ENCODE assay signal across 8 cellular contexts in the genomic region with DNA sequence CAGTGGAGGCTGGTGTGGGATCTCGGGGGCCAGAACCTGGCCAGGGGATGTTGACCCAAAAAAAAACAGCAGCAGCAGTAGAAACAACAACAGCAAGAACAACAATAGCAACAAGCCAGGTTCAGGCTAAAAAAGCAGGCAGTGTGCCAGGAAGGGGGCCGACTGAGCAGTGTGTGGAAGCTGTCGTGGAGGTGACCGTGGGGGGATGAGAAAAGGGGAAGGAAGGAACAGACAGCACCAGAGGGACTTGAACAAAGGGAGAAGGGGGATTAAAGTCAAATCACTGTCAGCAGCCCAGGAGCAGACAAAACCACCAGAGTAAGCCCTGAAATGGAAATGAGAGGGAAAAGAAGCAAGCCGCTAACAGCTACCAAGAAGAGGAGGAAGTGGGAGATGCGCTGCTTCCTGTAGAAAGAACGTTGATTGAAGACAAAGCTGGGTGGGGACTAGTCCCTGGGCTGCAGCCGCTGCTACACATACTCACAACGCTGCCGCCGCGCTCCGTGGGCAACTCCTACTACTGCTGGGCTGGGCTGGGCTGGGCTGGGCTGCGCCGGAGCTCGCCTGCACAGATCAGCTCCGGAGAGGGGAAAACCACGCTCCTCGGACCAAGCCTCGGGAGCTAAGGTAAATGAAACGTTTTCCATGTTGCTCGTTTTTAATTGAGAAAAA. TPM values are rescaled to one million over a fixed set of nuclear protein-coding genes. Genes with fewer than 3 reads are reported as not detected.
DNase-seq lines count a peak whose midpoint lies in the region; ATAC-seq and TF ChIP-seq lines count a peak whose summit lies in the region.

A gene (plus strand): TSS at position 449 of the 672 bp plus-strand sequence. CDS start 90,067 bp downstream, outside the sequence.

- H3K9me3 ChIP-seq in Karpas-422 (ENCODE audit: low read length): no peaks in the 10 kb centered on the region
- no peaks in the 10 kb centered on the region for H3K9me3 ChIP-seq in neural progenitor cell (ENCODE audit: low read depth)
- no peaks in the 10 kb centered on the region for H3K9me3 ChIP-seq in stomach smooth muscle (ENCODE audit: control insufficient read depth in 2 of 2, low read length in 2 of 2)

- H3K9me2 ChIP-seq in Karpas-422 (replicated peaks; ENCODE audit: insufficient read depth, low read length): no peaks in the 10 kb centered on the region

- peak within 1 kb of the TSS; percentile 97 for H3K27ac Mint-ChIP-seq in neural progenitor cell

- H4K20me1 ChIP-seq in Karpas-422 (ENCODE audit: insufficient read depth, low read depth, low read length): peaks cover 16% of the 10 kb centered on the region; the same call in 1 of the 2 replicates
- peaks cover 9% of the 10 kb centered on the region for H4K20me1 ChIP-seq in neural progenitor cell (ENCODE audit: low read depth)

- H3K4me2 ChIP-seq in Karpas-422 (ENCODE audit: low read depth, low read length, poor library complexity, severe bottlenecking) (peak within 1 kb of the TSS; percentile 80), neural progenitor cell (peak within 1 kb of the TSS; percentile 86)

- DNase-seq in DMS79 (lab: John Stamatoyannopoulos, UW): peak; percentile 77
- DNase-seq in Karpas-422: peak; percentile 97
- DNase-seq in SIG-M5 (lab: John Stamatoyannopoulos, UW): peak; percentile 50
- peak; percentile 72 for DNase-seq in activated gamma-delta T cell (lab: John Stamatoyannopoulos, UW)
- peak; percentile 37 to 59 for DNase-seq in foreskin keratinocyte
- peak; percentile 83 for DNase-seq in neural progenitor cell (ENCODE audit: low spot score)

- H3K4me3 Mint-ChIP-seq in neural progenitor cell: peak within 1 kb of the TSS; percentile 96

- ATAC-seq in GM21737 (IDR thresholded peaks at IDR 0.05; ENCODE audit: unreplicated experiment): peak; percentile 81
- peak; percentile 95 for ATAC-seq in foreskin keratinocyte

- no peaks in the 10 kb centered on the region for H3K9me3 Mint-ChIP-seq in neural progenitor cell

- H2AFZ ChIP-seq in Karpas-422 (ENCODE audit: low read length) (peak within 1 kb of the TSS; percentile 37; the same call in 1 of the 2 replicates), neural progenitor cell (replicated peaks) (peak within 1 kb of the TSS; percentile 61)

- H3K4me1 ChIP-seq in Karpas-422 (ENCODE audit: low read length): peaks cover 75% of the 10 kb centered on the region
- H3K4me1 ChIP-seq in foreskin keratinocyte: peaks cover 11% of the 10 kb centered on the region
- H3K4me1 ChIP-seq in neural progenitor cell: peaks cover 43% of the 10 kb centered on the region
- H3K4me1 ChIP-seq in stomach smooth muscle (ENCODE audit: control insufficient read depth, insufficient read depth, low read length): peaks cover 3% of the 10 kb centered on the region

- peaks cover 3% of the 10 kb centered on the region for H3K27me3 Mint-ChIP-seq in neural progenitor cell (ENCODE audit: insufficient read depth, low read depth)

- H3K9ac ChIP-seq in Karpas-422 (ENCODE audit: low read length): peak within 1 kb of the TSS; percentile 87
- H3K9ac ChIP-seq in neural progenitor cell: peak within 1 kb of the TSS; percentile 51
- peak within 1 kb of the TSS; percentile 55 to 66 for H3K9ac ChIP-seq in stomach smooth muscle (ENCODE audit: low read length in 2 of 2)

- peaks cover 19% of the 10 kb centered on the region for H3F3A ChIP-seq in neural progenitor cell (ENCODE audit: low read depth)

- H3K27me3 ChIP-seq in Karpas-422 (ENCODE audit: low read length) (no peaks in the 10 kb centered on the region), foreskin keratinocyte (no peaks in the 10 kb centered on the region), neural progenitor cell (no peaks in the 10 kb centered on the region), stomach smooth muscle (ENCODE audit: control insufficient read depth in 1 of 2, insufficient read depth in 2 of 2, low read length in 2 of 2) (no peaks in the 10 kb centered on the region)

- H3K36me3 ChIP-seq in Karpas-422 (ENCODE audit: insufficient read depth, low read length) (peaks cover 11% of the 10 kb centered on the region; the same call in 1 of the 2 replicates), neural progenitor cell (no peaks in the 10 kb centered on the region), stomach smooth muscle (ENCODE audit: control insufficient read depth in 2 of 2, insufficient read depth in 2 of 2, low read length in 2 of 2) (no peaks in the 10 kb centered on the region)

- H3K4me3 ChIP-seq in Karpas-422 (ENCODE audit: low read length) (peak within 1 kb of the TSS; percentile 84), neural progenitor cell (peak within 1 kb of the TSS; percentile 64), stomach smooth muscle (ENCODE audit: low read length in 2 of 2) (peak within 1 kb of the TSS; percentile 69 to 76)

- H3K4me1 Mint-ChIP-seq in neural progenitor cell: peaks cover 58% of the 10 kb centered on the region

- H3K36me3 Mint-ChIP-seq in neural progenitor cell: no peaks in the 10 kb centered on the region

- no peak for TF ChIP-seq CTCF in foreskin keratinocyte (conservative IDR thresholded peaks at IDR 0.05)
- TF ChIP-seq CTCF in neural progenitor cell (IDR thresholded peaks at IDR 0.05): no peak

- peak within 1 kb of the TSS; percentile 94 for H3K27ac ChIP-seq in Karpas-422 (ENCODE audit: low read length)
- H3K27ac ChIP-seq in foreskin keratinocyte: peak within 1 kb of the TSS; percentile 62
- peak within 1 kb of the TSS; percentile 78 for H3K27ac ChIP-seq in neural progenitor cell
- H3K27ac ChIP-seq in stomach smooth muscle (ENCODE audit: low read length): peak within 1 kb of the TSS; percentile 11

- H3K79me2 ChIP-seq in Karpas-422 (ENCODE audit: low read length) (peaks cover 48% of the 10 kb centered on the region), neural progenitor cell (ENCODE audit: low read depth) (peaks cover 36% of the 10 kb centered on the region)

RNA-seq across cellular contexts. Expression of the gene that starts here (rescaled TPM):
- 212 and 351 TPM in 2 replicates for total RNA-seq in Karpas-422 (2014; rRNA removed; shearing (Covaris generic); ENCODE audit: low replicate concordance)
- total RNA-seq in foreskin keratinocyte: 6.7 and 10.9 TPM in 2 replicates
- 5.9 and 7.4 TPM in 2 replicates for polyA plus RNA-seq in foreskin keratinocyte
- total RNA-seq in neural progenitor cell (ENCODE audit: low replicate concordance): 44.4 and 56.8 TPM in 2 replicates

Comparison
In these comparisons a context has a peak if more than half of its experiments do, and no peak if none do; other contexts are left out.
1. Peak in every context shown above with its lines: DNase-seq, ATAC-seq, H3K4me3 ChIP-seq and H3K27ac ChIP-seq.
2. H3K27ac ChIP-seq: peak in every context shown above with its lines; median percentile 94 in Karpas-422; 78 in neural progenitor cell; 62 in foreskin keratinocyte; 11 in stomach smooth muscle.